In the genomic region with DNA sequence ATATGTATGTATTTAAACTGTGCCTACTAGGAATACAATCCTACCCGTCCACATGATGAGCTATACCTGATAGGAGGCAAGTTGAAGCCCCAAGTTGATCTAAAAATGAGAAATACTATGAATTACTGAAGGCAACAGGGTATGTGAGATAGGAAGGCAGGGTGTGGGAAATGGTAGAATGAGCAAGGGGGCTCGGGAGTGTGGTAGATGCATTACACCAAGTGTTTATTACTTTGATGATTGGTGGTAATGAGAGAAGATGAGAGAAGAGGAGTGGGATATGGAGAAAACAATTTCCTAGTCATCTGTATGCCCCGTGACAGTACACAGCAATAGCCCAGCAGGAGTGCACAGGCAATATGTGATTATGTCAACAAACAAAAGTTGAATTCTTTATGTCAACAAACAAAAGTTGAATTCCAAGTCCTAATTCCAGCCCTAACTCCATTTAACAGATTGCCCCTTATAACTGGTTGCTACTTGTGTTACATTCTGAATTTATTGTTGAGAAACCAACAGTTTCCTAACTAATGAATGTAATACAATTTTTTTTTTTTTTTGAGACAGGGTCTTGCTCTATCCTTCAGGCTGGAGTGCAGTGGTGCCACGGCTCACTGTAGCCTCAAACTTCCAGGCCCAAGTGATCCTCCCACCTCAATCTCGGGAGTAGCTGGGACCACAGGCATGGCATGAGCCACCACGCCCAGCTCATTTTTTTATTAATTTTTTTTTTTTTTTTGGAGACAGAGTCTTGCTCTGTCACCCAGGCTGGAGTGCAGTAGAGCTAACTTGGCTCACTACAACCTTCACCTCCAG, we compare ENCODE assay signal across 1 cellular context.
A peak's percentile ranks its signal among the peaks of the same experiment; 100 is the strongest.
TF ChIP-seq lines count a peak whose summit lies in the region.

No MANE protein-coding gene starts in this region.

TF ChIP-seq in HEK293, 187 proteins besides CTCF, POLR2A, EP300 and RAD21 (continued from another document):
- TF ChIP-seq, protein P1, sequence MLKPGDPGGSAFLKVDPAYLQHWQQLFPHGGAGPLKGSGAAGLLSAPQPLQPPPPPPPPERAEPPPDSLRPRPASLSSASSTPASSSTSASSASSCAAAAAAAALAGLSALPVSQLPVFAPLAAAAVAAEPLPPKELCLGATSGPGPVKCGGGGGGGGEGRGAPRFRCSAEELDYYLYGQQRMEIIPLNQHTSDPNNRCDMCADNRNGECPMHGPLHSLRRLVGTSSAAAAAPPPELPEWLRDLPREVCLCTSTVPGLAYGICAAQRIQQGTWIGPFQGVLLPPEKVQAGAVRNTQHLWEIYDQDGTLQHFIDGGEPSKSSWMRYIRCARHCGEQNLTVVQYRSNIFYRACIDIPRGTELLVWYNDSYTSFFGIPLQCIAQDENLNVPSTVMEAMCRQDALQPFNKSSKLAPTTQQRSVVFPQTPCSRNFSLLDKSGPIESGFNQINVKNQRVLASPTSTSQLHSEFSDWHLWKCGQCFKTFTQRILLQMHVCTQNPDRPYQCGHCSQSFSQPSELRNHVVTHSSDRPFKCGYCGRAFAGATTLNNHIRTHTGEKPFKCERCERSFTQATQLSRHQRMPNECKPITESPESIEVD (tag by site-specific recombination; IDR thresholded peaks at IDR 0.05), result peak; percentile 94
- TF ChIP-seq MZF1 (tag by site-specific recombination; IDR thresholded peaks at IDR 0.05; ENCODE audit: borderline replicate concordance), result no peak
- no peak for TF ChIP-seq ZNF624 (tag by site-specific recombination; IDR thresholded peaks at IDR 0.05)
- TF ChIP-seq HOXD13 (CRISPR knock-in tag; IDR thresholded peaks at IDR 0.05; ENCODE audit: borderline replicate concordance), result no peak
- TF ChIP-seq BCL11A (tag by site-specific recombination; IDR thresholded peaks at IDR 0.05; ENCODE audit: low read depth), result peak; percentile 90
- TF ChIP-seq, protein P2, sequence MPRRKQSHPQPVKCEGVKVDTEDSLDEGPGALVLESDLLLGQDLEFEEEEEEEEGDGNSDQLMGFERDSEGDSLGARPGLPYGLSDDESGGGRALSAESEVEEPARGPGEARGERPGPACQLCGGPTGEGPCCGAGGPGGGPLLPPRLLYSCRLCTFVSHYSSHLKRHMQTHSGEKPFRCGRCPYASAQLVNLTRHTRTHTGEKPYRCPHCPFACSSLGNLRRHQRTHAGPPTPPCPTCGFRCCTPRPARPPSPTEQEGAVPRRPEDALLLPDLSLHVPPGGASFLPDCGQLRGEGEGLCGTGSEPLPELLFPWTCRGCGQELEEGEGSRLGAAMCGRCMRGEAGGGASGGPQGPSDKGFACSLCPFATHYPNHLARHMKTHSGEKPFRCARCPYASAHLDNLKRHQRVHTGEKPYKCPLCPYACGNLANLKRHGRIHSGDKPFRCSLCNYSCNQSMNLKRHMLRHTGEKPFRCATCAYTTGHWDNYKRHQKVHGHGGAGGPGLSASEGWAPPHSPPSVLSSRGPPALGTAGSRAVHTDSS (tag by site-specific recombination; IDR thresholded peaks at IDR 0.05), result peak; percentile 19; the same call in 1 of the 2 replicates
- no peak for TF ChIP-seq ZNF658 (tag by site-specific recombination; IDR thresholded peaks at IDR 0.05)
